Comparison of ENCODE assay signal across 9 cellular contexts in the genomic region with DNA sequence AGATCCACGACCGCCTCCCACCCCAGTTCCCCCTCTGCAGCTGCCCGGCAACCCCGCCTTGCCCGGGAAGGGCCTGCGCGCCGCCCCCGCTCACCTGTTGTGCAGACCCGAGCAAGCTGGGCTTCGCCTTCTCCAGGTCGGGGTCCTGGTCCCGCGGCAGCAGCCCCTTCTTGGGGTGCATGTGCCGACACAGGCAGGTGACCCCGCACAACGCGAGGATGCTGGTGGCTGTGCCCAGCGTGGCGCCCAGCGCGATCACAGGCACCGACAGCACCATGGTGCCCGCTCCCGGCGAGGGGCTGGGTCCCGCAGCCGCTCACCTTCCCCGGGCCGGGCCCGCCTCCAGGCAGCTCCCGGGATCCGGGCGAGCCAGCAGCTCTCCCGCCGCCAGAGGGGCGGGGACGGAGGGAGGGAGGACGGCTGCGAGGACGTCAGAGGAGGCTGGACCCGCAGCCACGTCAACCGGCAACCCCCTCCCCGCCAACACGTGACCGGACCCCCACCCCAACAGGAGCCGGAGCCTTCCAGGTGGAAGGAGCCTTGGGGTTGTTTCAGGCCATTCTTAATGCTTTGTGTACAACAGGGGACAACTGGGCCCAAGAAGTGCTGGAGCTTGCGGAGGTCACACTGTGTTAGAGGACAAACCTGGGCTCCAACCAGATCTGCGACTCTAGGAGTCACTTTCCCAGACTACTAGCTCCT. TPM values are rescaled to one million over a fixed set of nuclear protein-coding genes. Genes with fewer than 3 reads are reported as not detected.
DNase-seq lines count a peak whose midpoint lies in the region; ATAC-seq and TF ChIP-seq lines count a peak whose summit lies in the region.
"Had no signal": no experiment of that assay in that cellular context is flagged by ENCODE, and none has a peak within 500 bp of the region (broad histone marks: within the 10 kb centered on the region; RNA-seq: fewer than 3 reads in every experiment).

SYT13 (minus strand) TSS at position 411 of the 702 bp plus-strand sequence; CDS start at position 277, 134 bp downstream.

- no peaks in the 10 kb centered on the region for H3K36me3 Mint-ChIP-seq in stimulated activated effector memory CD8-positive, alpha-beta T cell treated with anti-CD3 and anti-CD28 coated beads, Interleukin-12 subunit alpha, Interleukin-12 subunit beta, amount 100 ng/mL, for 72 hours
- H3K36me3 Mint-ChIP-seq in HFFc6 (ENCODE audit: low read depth): no peaks in the 10 kb centered on the region

- no peak for TF ChIP-seq RAD21 in Ishikawa (IDR thresholded peaks at IDR 0.05; ENCODE audit: low read depth)

- no peak for ATAC-seq in stimulated activated effector memory CD8-positive, alpha-beta T cell treated with anti-CD3 and anti-CD28 coated beads, Interleukin-12 subunit alpha, Interleukin-12 subunit beta, amount 100 ng/mL, for 72 hours
- no peak for ATAC-seq in GM18861 (IDR thresholded peaks at IDR 0.05; ENCODE audit: unreplicated experiment)
- ATAC-seq in GM18907 (IDR thresholded peaks at IDR 0.05; ENCODE audit: unreplicated experiment): no peak

- H3K4me3 Mint-ChIP-seq in stimulated activated effector memory CD8-positive, alpha-beta T cell treated with anti-CD3 and anti-CD28 coated beads, Interleukin-12 subunit alpha, Interleukin-12 subunit beta, amount 100 ng/mL, for 72 hours: no peak within 1 kb of the TSS
- no peak within 1 kb of the TSS for H3K4me3 Mint-ChIP-seq in HFFc6

- no peaks in the 10 kb centered on the region for H3K4me1 Mint-ChIP-seq in stimulated activated effector memory CD8-positive, alpha-beta T cell treated with anti-CD3 and anti-CD28 coated beads, Interleukin-12 subunit alpha, Interleukin-12 subunit beta, amount 100 ng/mL, for 72 hours
- H3K4me1 Mint-ChIP-seq in HFFc6 (ENCODE audit: low read depth): peaks cover 12% of the 10 kb centered on the region

- H3K27ac Mint-ChIP-seq in stimulated activated effector memory CD8-positive, alpha-beta T cell treated with anti-CD3 and anti-CD28 coated beads, Interleukin-12 subunit alpha, Interleukin-12 subunit beta, amount 100 ng/mL, for 72 hours: no peak within 1 kb of the TSS
- no peak within 1 kb of the TSS for H3K27ac Mint-ChIP-seq in HFFc6

- TF ChIP-seq CTCF in VCaP (conservative IDR thresholded peaks at IDR 0.05): no peak
- TF ChIP-seq CTCF in HFFc6 (IDR thresholded peaks at IDR 0.05): no peak

- H3K9me3 Mint-ChIP-seq in stimulated activated effector memory CD8-positive, alpha-beta T cell treated with anti-CD3 and anti-CD28 coated beads, Interleukin-12 subunit alpha, Interleukin-12 subunit beta, amount 100 ng/mL, for 72 hours: no peaks in the 10 kb centered on the region
- peaks cover 15% of the 10 kb centered on the region; the same call in 1 of the 2 replicates for H3K9me3 Mint-ChIP-seq in HFFc6

- DNase-seq in skeletal muscle cell (ENCODE audit: low read depth) (no peak), HFFc6 (no peak)
- no peak for DNase-seq in stimulated activated effector memory CD8-positive, alpha-beta T cell treated with anti-CD3 and anti-CD28 coated beads, Interleukin-12 subunit alpha, Interleukin-12 subunit beta, amount 100 ng/mL, for 72 hours (ENCODE audit: low spot score in 2 of 2)

- H3K27ac ChIP-seq in VCaP: peak within 1 kb of the TSS; percentile 25; the same call in 1 of the 2 replicates

- TF ChIP-seq EP300 in Ishikawa (IDR thresholded peaks at IDR 0.05; ENCODE audit: borderline replicate concordance): no peak

- H3K27me3 Mint-ChIP-seq in HFFc6 (ENCODE audit: insufficient read depth): peaks cover 42% of the 10 kb centered on the region

- H3K4me3 ChIP-seq in iPS-11a (ENCODE audit: low read depth, low read length) (peak within 1 kb of the TSS; percentile 66), skeletal muscle cell (ENCODE audit: low read depth, low read length) (peak within 1 kb of the TSS; percentile 15)

TF ChIP-seq in Ishikawa, 13 proteins besides CTCF, POLR2A, EP300 and RAD21:
- TF ChIP-seq EGR1 (IDR thresholded peaks at IDR 0.05) (peak; percentile 44; the same call in 1 of the 2 replicates), FOXM1 (IDR thresholded peaks at IDR 0.05; ENCODE audit: borderline replicate concordance, low read depth) (no peak), ZBTB7A (IDR thresholded peaks at IDR 0.05; ENCODE audit: low read depth) (peak; percentile 69; the same call in 1 of the 2 replicates), YY1 (IDR thresholded peaks at IDR 0.05; ENCODE audit: low read depth) (no peak), USF1 (IDR thresholded peaks at IDR 0.05) (peak; percentile 93)

RNA-seq across cellular contexts. Expression of gene SYT13, which starts in this region (rescaled TPM):
- not detected for total RNA-seq in HFFc6 (2021; fragmentation: NEBNext Ultra II Directional; extraction: Animal tissue kit (Norgen Biotek cat#: 25700))
- total RNA-seq: T-helper 1 cell treated with Interleukin-12 subunit alpha and Interleukin-12 subunit beta and Interleukin-4 antibody, amounts not matched to agents 30 ng/mL and 1 ng/mL, for 36 hours had no signal
